11 cellular contexts compared by ENCODE assay signal in genomic region chr3:188169826-188170455, GRCh38. TPM values are rescaled to one million over a fixed set of nuclear protein-coding genes. Genes with fewer than 3 reads are reported as not detected.
A peak's percentile ranks its signal among the peaks of the same experiment; 100 is the strongest.
DNase-seq lines count a peak whose midpoint lies in the region; ATAC-seq and TF ChIP-seq lines count a peak whose summit lies in the region.
"Had no signal": no experiment of that assay in that cellular context is flagged by ENCODE, and none has a peak within 500 bp of the region (broad histone marks: within the 10 kb centered on the region; RNA-seq: fewer than 3 reads in every experiment).

No MANE protein-coding gene starts in this region.

- intact Hi-C loops in naive thymus-derived CD4-positive, alpha-beta T cell (cut with micrococcal nuclease): loop anchor here (1.0 to 5.0 kb wide), 3 partner anchors 15 to 193 kb away; partner anchors contain the start of gene LPP (in 2 of the 2)

- no peaks in the 10 kb centered on the region for H3K9me3 ChIP-seq in CD8-positive, alpha-beta memory T cell (ENCODE audit: low read length)
- H3K9me3 ChIP-seq in naive thymus-derived CD4-positive, alpha-beta T cell (ENCODE audit: control insufficient read depth in 2 of 3, low read length in 3 of 3): no peaks in the 10 kb centered on the region
- H3K9me3 ChIP-seq: vagina had no signal

- peaks cover 42 to 44% (median 43%) of the 10 kb centered on the region in 3 donors for H3K4me1 Mint-ChIP-seq in CD8-positive, alpha-beta memory T cell
- peaks cover 45% of the 10 kb centered on the region for H3K4me1 Mint-ChIP-seq in chondrocyte (ENCODE audit: low read depth)
- peaks cover 25 to 53% (median 39%) of the 10 kb centered on the region in 7 donors for H3K4me1 Mint-ChIP-seq in naive thymus-derived CD4-positive, alpha-beta T cell

- H3K36me3 ChIP-seq in CD8-positive, alpha-beta memory T cell (ENCODE audit: insufficient read depth, low read length): no peaks in the 10 kb centered on the region
- no peaks in the 10 kb centered on the region for H3K36me3 ChIP-seq in naive thymus-derived CD4-positive, alpha-beta T cell (ENCODE audit: control insufficient read depth in 2 of 3, insufficient read depth in 3 of 3, low read length in 3 of 3)
- H3K36me3 ChIP-seq: vagina had no signal

- TF ChIP-seq CTCF in chondrocyte (IDR thresholded peaks at IDR 0.05): no peak

- peak; percentile 35 for DNase-seq in AG20443 (ENCODE audit: low spot score)
- DNase-seq in CD8-positive, alpha-beta memory T cell: no peak
- no peak for DNase-seq in chondrocyte (ENCODE audit: low spot score)
- DNase-seq in naive thymus-derived CD4-positive, alpha-beta T cell: no peak
- DNase-seq in NCI-H2227 treated with DMSO at 0.1 percent for 48 hours (lab: John Stamatoyannopoulos, UW): no peak
- DNase-seq in NCI-H2107 treated with DMSO at 0.1 percent for 48 hours (lab: John Stamatoyannopoulos, UW; ENCODE audit: unreplicated experiment): no peak
- DNase-seq in hepatic stellate cell (ENCODE audit: low spot score): no peak
- DNase-seq: NCI-H526 had no signal

- POLR2A ChIA-PET in CD8-positive, alpha-beta memory T cell (lab: Charles Lee): no interaction called here
- POLR2A ChIA-PET in naive thymus-derived CD4-positive, alpha-beta T cell (lab: Charles Lee): interaction anchor here (0.9 kb wide), 1 partner anchor 17 kb away, joined by 3 read pairs; no protein-coding TSS in a partner anchor

- H3K27me3 ChIP-seq in CD8-positive, alpha-beta memory T cell (ENCODE audit: insufficient read depth, low read length, poor library complexity, severe bottlenecking): no peaks in the 10 kb centered on the region
- H3K27me3 ChIP-seq in naive thymus-derived CD4-positive, alpha-beta T cell (ENCODE audit: control insufficient read depth in 2 of 2, insufficient read depth in 2 of 2, low read length in 2 of 2): no peaks in the 10 kb centered on the region
- H3K27me3 ChIP-seq: foreskin keratinocyte, vagina had no signal

- no peak for ATAC-seq in naive thymus-derived CD4-positive, alpha-beta T cell
- ATAC-seq in HG03469 (IDR thresholded peaks at IDR 0.05; ENCODE audit: unreplicated experiment): no peak

- no peaks in the 10 kb centered on the region for H3K27me3 Mint-ChIP-seq in CD8-positive, alpha-beta memory T cell
- H3K27me3 Mint-ChIP-seq in chondrocyte (ENCODE audit: low read depth): no peaks in the 10 kb centered on the region
- no peaks in the 10 kb centered on the region for H3K27me3 Mint-ChIP-seq in naive thymus-derived CD4-positive, alpha-beta T cell

- no peaks in the 10 kb centered on the region for H3K9me3 Mint-ChIP-seq in CD8-positive, alpha-beta memory T cell
- no peaks in the 10 kb centered on the region for H3K9me3 Mint-ChIP-seq in chondrocyte (ENCODE audit: low read depth)
- H3K9me3 Mint-ChIP-seq in naive thymus-derived CD4-positive, alpha-beta T cell: peaks cover 0 to 3% (median 0%) of the 10 kb centered on the region in 11 donors

- H3K27ac ChIP-seq in CD8-positive, alpha-beta memory T cell (ENCODE audit: low read depth, low read length): no peak overlapping the region
- no peak overlapping the region for H3K27ac ChIP-seq in naive thymus-derived CD4-positive, alpha-beta T cell (ENCODE audit: low read depth, low read length)
- H3K27ac ChIP-seq: foreskin keratinocyte, vagina had no signal

- H3K36me3 Mint-ChIP-seq in CD8-positive, alpha-beta memory T cell: peaks cover 4 to 8% (median 4%) of the 10 kb centered on the region in 3 donors
- H3K36me3 Mint-ChIP-seq in chondrocyte (ENCODE audit: low read depth): no peaks in the 10 kb centered on the region
- H3K36me3 Mint-ChIP-seq in naive thymus-derived CD4-positive, alpha-beta T cell: peaks cover 0 to 24% (median 4%) of the 10 kb centered on the region in 5 donors

- peak overlapping the region in 1 of 7 donors; percentile 0 for H3K4me3 Mint-ChIP-seq in CD8-positive, alpha-beta memory T cell
- no peak overlapping the region for H3K4me3 Mint-ChIP-seq in chondrocyte (ENCODE audit: unreplicated experiment)
- H3K4me3 Mint-ChIP-seq in naive thymus-derived CD4-positive, alpha-beta T cell: peak overlapping the region in 7 of 10 donors; percentile 13 to 50 (median 40)

- H3K4me1 ChIP-seq in CD8-positive, alpha-beta memory T cell (ENCODE audit: insufficient read depth, low read length): peaks cover 25% of the 10 kb centered on the region
- peaks cover 11 to 13% of the 10 kb centered on the region in 2 donors for H3K4me1 ChIP-seq in naive thymus-derived CD4-positive, alpha-beta T cell (ENCODE audit: control insufficient read depth in 2 of 2, insufficient read depth in 2 of 2, low read length in 2 of 2)

- no peak overlapping the region for H3K4me3 ChIP-seq in CD8-positive, alpha-beta memory T cell (ENCODE audit: low read length)
- H3K4me3 ChIP-seq in naive thymus-derived CD4-positive, alpha-beta T cell (ENCODE audit: low read length): no peak overlapping the region
- H3K4me3 ChIP-seq: vagina had no signal

- CTCF ChIA-PET in CD8-positive, alpha-beta memory T cell (lab: Charles Lee): no interaction called here
- CTCF ChIA-PET in naive thymus-derived CD4-positive, alpha-beta T cell (lab: Charles Lee): interaction anchor here (1.0 kb wide), 1 partner anchor 15 kb away, joined by 3 read pairs; no protein-coding TSS in a partner anchor

- peak overlapping the region in 7 of 8 donors; percentile 14 to 92 (median 79) for H3K27ac Mint-ChIP-seq in CD8-positive, alpha-beta memory T cell
- H3K27ac Mint-ChIP-seq in chondrocyte (ENCODE audit: unreplicated experiment): peak overlapping the region; percentile 43
- H3K27ac Mint-ChIP-seq in naive thymus-derived CD4-positive, alpha-beta T cell: peak overlapping the region; percentile 16 to 85 (median 68)

RNA-seq across cellular contexts. Expression of gene LPP, which starts 16.0 kb away (rescaled TPM):
- 10 to 100 TPM; 13.4 to 18.0 TPM for total RNA-seq in CD8-positive, alpha-beta memory T cell
- 23.5 TPM for polyA plus RNA-seq in CD8-positive, alpha-beta memory T cell
- 174 to 295 TPM (median 288 TPM) in 3 replicates for total RNA-seq in chondrocyte
- total RNA-seq in naive thymus-derived CD4-positive, alpha-beta T cell: 10 to 100 TPM; 12.5 to 95.2 (median 52.3) TPM
- 10 to 100 TPM; 10.3 to 12.1 TPM for polyA plus RNA-seq in naive thymus-derived CD4-positive, alpha-beta T cell
